In the genomic region with DNA sequence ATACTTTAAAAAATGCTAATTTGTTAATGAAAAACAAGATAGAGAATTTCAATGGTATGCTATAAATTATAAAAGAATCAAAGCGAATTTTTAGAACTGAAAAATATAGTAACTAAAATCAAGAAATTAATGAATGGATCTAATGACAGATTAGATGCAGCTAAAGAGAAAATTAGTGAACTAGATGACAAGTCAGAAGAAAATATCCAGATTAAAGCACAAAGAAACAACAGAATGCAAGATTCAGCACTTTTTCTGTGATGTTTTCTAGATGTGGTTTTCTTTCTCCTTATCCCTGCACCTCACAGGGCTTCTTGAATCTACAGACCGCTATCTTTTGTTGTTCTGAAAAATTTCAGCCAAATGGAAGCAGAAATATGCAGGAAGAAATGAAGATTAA, we compare ENCODE assay signal across 29 cellular contexts. TPM values are rescaled to one million over a fixed set of nuclear protein-coding genes. Genes with fewer than 3 reads are reported as not detected.
DNase-seq lines count a peak whose midpoint lies in the region; ATAC-seq, FAIRE-seq and TF ChIP-seq lines count a peak whose summit lies in the region.
"Had no signal": no experiment of that assay in that cellular context is flagged by ENCODE, and none has a peak within 500 bp of the region (broad histone marks: within the 10 kb centered on the region; RNA-seq: fewer than 3 reads in every experiment).

No MANE protein-coding gene starts in this region.

- TF ChIP-seq POLR2A in IMR-90 (IDR thresholded peaks at IDR 0.05; ENCODE audit: low read depth, low read length) = no peak

- H4K8ac ChIP-seq in IMR-90 (ENCODE audit: low read depth in 2 of 2, low read length in 2 of 2) = no peak overlapping the region

- no peaks in the 10 kb centered on the region for H3K4me1 ChIP-seq in IMR-90 (ENCODE audit: control insufficient read depth, insufficient read depth, low read length)
- H3K4me1 ChIP-seq: Caco-2 had no signal

- no peak overlapping the region for H3K4me3 Mint-ChIP-seq in WTC11
- H3K4me3 Mint-ChIP-seq: B cell; CD8-positive, alpha-beta T cell; H9; HFFc6 had no signal

- H4K20me1 ChIP-seq in IMR-90 (ENCODE audit: insufficient read depth, low read length) = no peaks in the 10 kb centered on the region

- H3K18ac ChIP-seq in IMR-90 (ENCODE audit: low read depth, low read length) = no peak overlapping the region

- H3K4me1 Mint-ChIP-seq in WTC11 = no peaks in the 10 kb centered on the region
- H3K4me1 Mint-ChIP-seq: B cell, H9 had no signal

- H3K9ac ChIP-seq in IMR-90 (ENCODE audit: low read depth, low read length) = no peak overlapping the region
- H3K9ac ChIP-seq: KMS-11 had no signal

- peak; percentile 45 for FAIRE-seq in GM19239 (lab: Jason Lieb, UNC)
- FAIRE-seq: GM12892, HTR-8/SVneo had no signal

- H4K91ac ChIP-seq in IMR-90 (ENCODE audit: insufficient read depth, low read depth, low read length) = no peak overlapping the region

- H3K4ac ChIP-seq in IMR-90 (ENCODE audit: low read depth, low read length) = no peak overlapping the region

- peaks cover 51% of the 10 kb centered on the region for H3K36me3 ChIP-seq in IMR-90 (ENCODE audit: control insufficient read depth, insufficient read depth, low read length)

- CTCF ChIA-PET in IMR-90 (lab: Yijun Ruan, JAX) = no interaction called here
- CTCF ChIA-PET in WTC11 (lab: Charles Lee) = no interaction called here

- no peak overlapping the region for H2BK20ac ChIP-seq in IMR-90 (ENCODE audit: low read depth, low read length)

- no peak overlapping the region for H3K56ac ChIP-seq in IMR-90 (ENCODE audit: extremely low read depth, insufficient read depth, low read length)

- in situ Hi-C loops in IMR-90 (cut with MboI; ENCODE audit: low sequenced_read_pairs) = no loop called here

- TF ChIP-seq CTCF in IMR-90 (conservative IDR thresholded peaks at IDR 0.05; ENCODE audit: low read depth, low read length) = no peak
- no peak for TF ChIP-seq CTCF in WTC11 (IDR thresholded peaks at IDR 0.05)

- TF ChIP-seq RAD21 in IMR-90 (IDR thresholded peaks at IDR 0.05; ENCODE audit: low read length) = no peak

- H2BK120ac ChIP-seq in IMR-90 (ENCODE audit: low read depth, low read length) = no peak overlapping the region

- BruUV-seq in IMR-90 (replicated peaks; lab: Mats Ljungman, UMichigan) = no TSS peak

- ATAC-seq in IMR-90 (ENCODE audit: low read depth) = no peak
- ATAC-seq in WTC11 = no peak
- no peak for ATAC-seq in GM18873 (IDR thresholded peaks at IDR 0.05; ENCODE audit: low FRiP score, unreplicated experiment)
- ATAC-seq: CD8-positive, alpha-beta T cell; Panc1 had no signal

- H3K79me1 ChIP-seq in IMR-90 (ENCODE audit: low read depth in 1 of 2, low read length in 2 of 2) = peaks cover 0 to 4% of the 10 kb centered on the region in 2 experiments; a peak in 1 of 4 replicates

- H2AFZ ChIP-seq in IMR-90 (replicated peaks; ENCODE audit: low read length, poor library complexity) = no peak overlapping the region

- H2BK15ac ChIP-seq in IMR-90 (ENCODE audit: low read depth, low read length) = no peak overlapping the region

- no peak overlapping the region for H2BK5ac ChIP-seq in IMR-90 (ENCODE audit: low read depth, low read length, poor library complexity, severe bottlenecking)

- DNase-seq in GM19239 (ENCODE audit: insufficient read length, low spot score) (no peak), IMR-90 (no peak), WTC11 (ENCODE audit: low spot score) (no peak), left kidney (ENCODE audit: low read depth, low spot score) (peak; percentile 3), posterior vena cava (ENCODE audit: low spot score) (no peak), NCI-H446 (lab: John Stamatoyannopoulos, UW) (no peak)
- DNase-seq: Caco-2; CD8-positive, alpha-beta T cell; DMS79; EL; GF-D8; H9; HFFc6; NCI-H1092 treated with DMSO at 0.1 percent for 48 hours; NCI-H1436; NCI-H187; NCI-H2081 treated with DMSO at 0.1 percent for 48 hours; NCI-H2171 treated with DMSO at 0.1 percent for 48 hours; NCI-H446 treated with DMSO at 0.1 percent for 48 hours; NCI-H526; SHP77 treated with DMSO at 0.1 percent for 48 hours; T-helper 2 cell had no signal

- no peak overlapping the region for H3K27ac ChIP-seq in IMR-90 (ENCODE audit: insufficient read depth, low read length)
- H3K27ac ChIP-seq: C4-2B, KMS-11 had no signal

- H3K27me3 Mint-ChIP-seq in WTC11 (ENCODE audit: low read depth) = no peaks in the 10 kb centered on the region
- H3K27me3 Mint-ChIP-seq: B cell had no signal

- peaks cover 17% of the 10 kb centered on the region for H3K9me3 ChIP-seq in IMR-90 (ENCODE audit: control insufficient read depth, insufficient read depth, low read length)

- H3K27ac Mint-ChIP-seq in WTC11 = no peak overlapping the region
- H3K27ac Mint-ChIP-seq: B cell; CD8-positive, alpha-beta T cell; H9; HFFc6 had no signal

- H3K4me2 ChIP-seq in IMR-90 (ENCODE audit: low read depth, low read length) = no peak overlapping the region
- H3K4me2 ChIP-seq: KMS-11 had no signal

- H3K27me3 ChIP-seq in IMR-90 (ENCODE audit: control insufficient read depth, insufficient read depth, low read length) = no peaks in the 10 kb centered on the region

- POLR2A ChIA-PET in IMR-90 (lab: Charles Lee; ENCODE audit: unreplicated experiment) (no interaction called here), WTC11 (lab: Charles Lee) (no interaction called here)

- H3K23ac ChIP-seq in IMR-90 (ENCODE audit: low read depth, low read length) = no peak overlapping the region

- H2AK9ac ChIP-seq in IMR-90 (replicated peaks; ENCODE audit: low read depth, low read length, poor library complexity) = no peak overlapping the region

- H3K9me3 Mint-ChIP-seq in WTC11 = peaks cover 29% of the 10 kb centered on the region

- H2AK5ac ChIP-seq in IMR-90 (ENCODE audit: low read depth, low read length) = no peak overlapping the region

- H4K5ac ChIP-seq in IMR-90 (ENCODE audit: low read depth, low read length) = no peak overlapping the region

- no peaks in the 10 kb centered on the region for H3K9me1 ChIP-seq in IMR-90 (ENCODE audit: insufficient read depth, low read length)

- WGBS in IMR-90 (ENCODE audit: extremely low coverage in 2 of 2, insufficient read length in 1 of 2), 2 experiments = no CpG with 5 or more reads among the region's 2 CpGs

- H3K14ac ChIP-seq in IMR-90 (replicated peaks; ENCODE audit: low read depth, low read length) = no peak overlapping the region

- dilution Hi-C loops in IMR-90 (cut with HindIII; ENCODE audit: low sequenced_read_pairs, unreplicated experiment) = no loop called here

- peaks cover 74% of the 10 kb centered on the region for H3K36me3 Mint-ChIP-seq in WTC11

- H3K4me3 ChIP-seq in IMR-90 (ENCODE audit: insufficient read depth, low read depth, low read length) = no peak overlapping the region

- intact Hi-C loops in IMR-90 (cut with micrococcal nuclease) = no loop called here
- intact Hi-C loops in posterior vena cava (cut with DNase I) = no loop called here

TF ChIP-seq in IMR-90, 13 proteins besides CTCF, POLR2A, EP300 and RAD21:
- TF ChIP-seq RFX5 (IDR thresholded peaks at IDR 0.05; ENCODE audit: low read depth, low read length) (no peak), NFE2L2 (IDR thresholded peaks at IDR 0.05; ENCODE audit: low read depth, low read length) (no peak), SMC3 (IDR thresholded peaks at IDR 0.05; ENCODE audit: low read depth, low read length) (no peak), FOS (IDR thresholded peaks at IDR 0.05; ENCODE audit: low read depth, low read length) (no peak), MAFK (IDR thresholded peaks at IDR 0.05; ENCODE audit: low read depth, low read length) (no peak), RCOR1 (IDR thresholded peaks at IDR 0.05; ENCODE audit: insufficient replicate concordance, low read length) (peak; percentile 79)

TF ChIP-seq in WTC11, 78 proteins besides CTCF, POLR2A, EP300 and RAD21:
- TF ChIP-seq NR3C1 (CRISPR knock-in tag; conservative IDR thresholded peaks at IDR 0.05; ENCODE audit: low read depth) (no peak), FOXP4 (CRISPR knock-in tag; IDR thresholded peaks at IDR 0.05) (no peak), GTF2I (CRISPR knock-in tag; conservative IDR thresholded peaks at IDR 0.05) (peak; percentile 68; the same call in 1 of the 2 replicates)
- TF ChIP-seq, protein P1, sequence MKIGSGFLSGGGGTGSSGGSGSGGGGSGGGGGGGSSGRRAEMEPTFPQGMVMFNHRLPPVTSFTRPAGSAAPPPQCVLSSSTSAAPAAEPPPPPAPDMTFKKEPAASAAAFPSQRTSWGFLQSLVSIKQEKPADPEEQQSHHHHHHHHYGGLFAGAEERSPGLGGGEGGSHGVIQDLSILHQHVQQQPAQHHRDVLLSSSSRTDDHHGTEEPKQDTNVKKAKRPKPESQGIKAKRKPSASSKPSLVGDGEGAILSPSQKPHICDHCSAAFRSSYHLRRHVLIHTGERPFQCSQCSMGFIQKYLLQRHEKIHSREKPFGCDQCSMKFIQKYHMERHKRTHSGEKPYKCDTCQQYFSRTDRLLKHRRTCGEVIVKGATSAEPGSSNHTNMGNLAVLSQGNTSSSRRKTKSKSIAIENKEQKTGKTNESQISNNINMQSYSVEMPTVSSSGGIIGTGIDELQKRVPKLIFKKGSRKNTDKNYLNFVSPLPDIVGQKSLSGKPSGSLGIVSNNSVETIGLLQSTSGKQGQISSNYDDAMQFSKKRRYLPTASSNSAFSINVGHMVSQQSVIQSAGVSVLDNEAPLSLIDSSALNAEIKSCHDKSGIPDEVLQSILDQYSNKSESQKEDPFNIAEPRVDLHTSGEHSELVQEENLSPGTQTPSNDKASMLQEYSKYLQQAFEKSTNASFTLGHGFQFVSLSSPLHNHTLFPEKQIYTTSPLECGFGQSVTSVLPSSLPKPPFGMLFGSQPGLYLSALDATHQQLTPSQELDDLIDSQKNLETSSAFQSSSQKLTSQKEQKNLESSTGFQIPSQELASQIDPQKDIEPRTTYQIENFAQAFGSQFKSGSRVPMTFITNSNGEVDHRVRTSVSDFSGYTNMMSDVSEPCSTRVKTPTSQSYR (CRISPR knock-in tag; IDR thresholded peaks at IDR 0.05) = no peak

RNA-seq across cellular contexts. Expression of gene INO80, which starts 54.4 kb away (rescaled TPM):
- total RNA-seq in IMR-90 (2012; rRNA removed) = 13.3 and 15.6 TPM in 2 replicates
- polyA plus RNA-seq in IMR-90 (2012; rRNA removed) = 6.0 and 7.1 TPM in 2 replicates
- 4.4 and 8.6 TPM in 2 replicates for polyA plus RNA-seq in IMR-90 (2012; cell fraction: cytosol; rRNA removed)
- 12.3 and 15.1 TPM in 2 replicates for polyA plus RNA-seq in IMR-90 (2012; cell fraction: nucleus; rRNA removed; ENCODE audit: low replicate concordance)
- total RNA-seq in WTC11 (2021) = 19.5 to 20.9 TPM (median 20.6 TPM) in 3 replicates
- 10 to 100 TPM; 21.4 to 25.5 TPM for total RNA-seq in posterior vena cava
